ENCODE assay signal across 1 cellular context in the genomic region with DNA sequence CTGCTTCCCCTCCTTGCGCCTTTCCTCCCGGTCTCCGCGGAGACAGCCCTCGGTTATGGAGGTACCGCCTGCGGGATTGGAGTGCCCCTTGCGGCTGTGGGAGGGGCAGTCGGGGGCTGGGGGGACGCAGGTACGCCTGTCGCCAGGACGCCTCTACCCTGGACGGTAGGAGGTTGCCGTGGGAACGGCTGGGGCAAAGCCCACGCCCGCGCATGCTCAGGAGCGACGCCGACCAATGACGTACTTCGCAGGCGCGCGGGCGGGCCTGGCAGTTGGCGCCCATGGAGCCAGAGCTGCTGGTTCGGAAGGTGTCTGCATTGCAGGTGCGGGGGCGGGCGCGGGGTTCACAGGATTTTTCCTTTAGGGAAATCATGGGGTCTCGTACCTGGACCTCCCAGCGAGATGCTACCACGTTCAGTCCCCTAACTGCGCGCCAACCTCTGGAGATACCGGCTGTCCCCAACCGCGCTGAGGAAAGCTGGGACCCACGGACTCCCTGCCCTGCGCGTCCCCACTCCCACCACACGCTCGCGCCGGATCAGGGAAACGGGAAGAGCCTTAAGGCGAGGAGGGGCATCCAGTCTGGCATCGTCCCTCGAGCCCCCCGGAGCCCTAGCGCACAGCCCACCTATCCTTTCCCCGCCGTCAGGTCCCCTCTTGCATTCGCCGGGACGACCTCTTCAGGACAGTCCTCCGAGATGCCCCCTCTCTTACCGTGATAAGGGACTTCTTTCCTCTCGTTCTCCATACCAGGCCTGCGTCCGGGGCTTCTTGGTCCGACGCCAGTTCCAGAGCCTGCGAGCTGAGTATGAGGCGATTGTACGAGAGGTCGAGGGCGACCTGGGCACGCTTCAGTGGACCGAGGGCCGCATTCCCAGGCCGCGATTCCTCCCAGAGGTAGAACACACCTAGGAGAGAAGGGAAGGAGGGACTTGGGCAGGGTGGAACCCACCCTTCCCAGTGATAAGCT.
A peak's percentile ranks its signal among the peaks of the same experiment; 100 is the strongest.
TF ChIP-seq lines count a peak whose summit lies in the region.

A gene (plus strand): TSS at position 271 of the 970 bp plus-strand sequence. CDS start 11 bp downstream, at position 282.

TF ChIP-seq in HepG2, 621 proteins besides CTCF, POLR2A, EP300 and RAD21 (continued from another document and continues in another):
- TF ChIP-seq, protein P1, sequence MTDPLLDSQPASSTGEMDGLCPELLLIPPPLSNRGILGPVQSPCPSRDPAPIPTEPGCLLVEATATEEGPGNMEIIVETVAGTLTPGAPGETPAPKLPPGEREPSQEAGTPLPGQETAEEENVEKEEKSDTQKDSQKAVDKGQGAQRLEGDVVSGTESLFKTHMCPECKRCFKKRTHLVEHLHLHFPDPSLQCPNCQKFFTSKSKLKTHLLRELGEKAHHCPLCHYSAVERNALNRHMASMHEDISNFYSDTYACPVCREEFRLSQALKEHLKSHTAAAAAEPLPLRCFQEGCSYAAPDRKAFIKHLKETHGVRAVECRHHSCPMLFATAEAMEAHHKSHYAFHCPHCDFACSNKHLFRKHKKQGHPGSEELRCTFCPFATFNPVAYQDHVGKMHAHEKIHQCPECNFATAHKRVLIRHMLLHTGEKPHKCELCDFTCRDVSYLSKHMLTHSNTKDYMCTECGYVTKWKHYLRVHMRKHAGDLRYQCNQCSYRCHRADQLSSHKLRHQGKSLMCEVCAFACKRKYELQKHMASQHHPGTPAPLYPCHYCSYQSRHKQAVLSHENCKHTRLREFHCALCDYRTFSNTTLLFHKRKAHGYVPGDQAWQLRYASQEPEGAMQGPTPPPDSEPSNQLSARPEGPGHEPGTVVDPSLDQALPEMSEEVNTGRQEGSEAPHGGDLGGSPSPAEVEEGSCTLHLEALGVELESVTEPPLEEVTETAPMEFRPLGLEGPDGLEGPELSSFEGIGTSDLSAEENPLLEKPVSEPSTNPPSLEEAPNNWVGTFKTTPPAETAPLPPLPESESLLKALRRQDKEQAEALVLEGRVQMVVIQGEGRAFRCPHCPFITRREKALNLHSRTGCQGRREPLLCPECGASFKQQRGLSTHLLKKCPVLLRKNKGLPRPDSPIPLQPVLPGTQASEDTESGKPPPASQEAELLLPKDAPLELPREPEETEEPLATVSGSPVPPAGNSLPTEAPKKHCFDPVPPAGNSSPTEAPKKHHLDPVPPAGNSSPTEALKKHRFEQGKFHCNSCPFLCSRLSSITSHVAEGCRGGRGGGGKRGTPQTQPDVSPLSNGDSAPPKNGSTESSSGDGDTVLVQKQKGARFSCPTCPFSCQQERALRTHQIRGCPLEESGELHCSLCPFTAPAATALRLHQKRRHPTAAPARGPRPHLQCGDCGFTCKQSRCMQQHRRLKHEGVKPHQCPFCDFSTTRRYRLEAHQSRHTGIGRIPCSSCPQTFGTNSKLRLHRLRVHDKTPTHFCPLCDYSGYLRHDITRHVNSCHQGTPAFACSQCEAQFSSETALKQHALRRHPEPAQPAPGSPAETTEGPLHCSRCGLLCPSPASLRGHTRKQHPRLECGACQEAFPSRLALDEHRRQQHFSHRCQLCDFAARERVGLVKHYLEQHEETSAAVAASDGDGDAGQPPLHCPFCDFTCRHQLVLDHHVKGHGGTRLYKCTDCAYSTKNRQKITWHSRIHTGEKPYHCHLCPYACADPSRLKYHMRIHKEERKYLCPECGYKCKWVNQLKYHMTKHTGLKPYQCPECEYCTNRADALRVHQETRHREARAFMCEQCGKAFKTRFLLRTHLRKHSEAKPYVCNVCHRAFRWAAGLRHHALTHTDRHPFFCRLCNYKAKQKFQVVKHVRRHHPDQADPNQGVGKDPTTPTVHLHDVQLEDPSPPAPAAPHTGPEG (CRISPR knock-in tag; IDR thresholded peaks at IDR 0.05), result peak; percentile 71; the same call in 1 of the 2 replicates
- TF ChIP-seq NCOA1 (CRISPR knock-in tag; IDR thresholded peaks at IDR 0.05) (peak; percentile 85), SOX5 (CRISPR knock-in tag; IDR thresholded peaks at IDR 0.05; ENCODE audit: borderline replicate concordance) (no peak), ZNF850 (CRISPR knock-in tag; conservative IDR thresholded peaks at IDR 0.05) (0 out of 2 replicates have a peak, but pooled peaks have one; percentile 24), MZF1 (CRISPR knock-in tag; IDR thresholded peaks at IDR 0.05; ENCODE audit: borderline replicate concordance) (no peak), ZBTB7A (CRISPR knock-in tag; IDR thresholded peaks at IDR 0.05) (no peak), ZSCAN22 (CRISPR knock-in tag; IDR thresholded peaks at IDR 0.05) (no peak), TCF7L2 (IDR thresholded peaks at IDR 0.05; ENCODE audit: low read depth, low read length) (no peak), KLF15 (CRISPR knock-in tag; IDR thresholded peaks at IDR 0.05; ENCODE audit: borderline replicate concordance) (no peak), ZNF251 (CRISPR knock-in tag; IDR thresholded peaks at IDR 0.05) (no peak), FIP1L1 (IDR thresholded peaks at IDR 0.05; ENCODE audit: borderline replicate concordance, insufficient read depth, low read depth, low read length) (no peak), PHF8 (CRISPR knock-in tag; IDR thresholded peaks at IDR 0.05) (peak; percentile 70; the same call in 1 of the 2 replicates), ELF3 (CRISPR knock-in tag; IDR thresholded peaks at IDR 0.05) (no peak), GFI1 (CRISPR knock-in tag; IDR thresholded peaks at IDR 0.05; ENCODE audit: borderline replicate concordance) (no peak; the same call in 1 of the 2 replicates), LCORL (IDR thresholded peaks at IDR 0.05) (no peak), LCORL (CRISPR knock-in tag; IDR thresholded peaks at IDR 0.05) (peak; percentile 45; the same call in 1 of the 2 replicates), SP2 (CRISPR knock-in tag; IDR thresholded peaks at IDR 0.05) (no peak), ZKSCAN5 (CRISPR knock-in tag; IDR thresholded peaks at IDR 0.05) (no peak), ZNF124 (CRISPR knock-in tag; IDR thresholded peaks at IDR 0.05) (no peak)
- TF ChIP-seq, protein P2, sequence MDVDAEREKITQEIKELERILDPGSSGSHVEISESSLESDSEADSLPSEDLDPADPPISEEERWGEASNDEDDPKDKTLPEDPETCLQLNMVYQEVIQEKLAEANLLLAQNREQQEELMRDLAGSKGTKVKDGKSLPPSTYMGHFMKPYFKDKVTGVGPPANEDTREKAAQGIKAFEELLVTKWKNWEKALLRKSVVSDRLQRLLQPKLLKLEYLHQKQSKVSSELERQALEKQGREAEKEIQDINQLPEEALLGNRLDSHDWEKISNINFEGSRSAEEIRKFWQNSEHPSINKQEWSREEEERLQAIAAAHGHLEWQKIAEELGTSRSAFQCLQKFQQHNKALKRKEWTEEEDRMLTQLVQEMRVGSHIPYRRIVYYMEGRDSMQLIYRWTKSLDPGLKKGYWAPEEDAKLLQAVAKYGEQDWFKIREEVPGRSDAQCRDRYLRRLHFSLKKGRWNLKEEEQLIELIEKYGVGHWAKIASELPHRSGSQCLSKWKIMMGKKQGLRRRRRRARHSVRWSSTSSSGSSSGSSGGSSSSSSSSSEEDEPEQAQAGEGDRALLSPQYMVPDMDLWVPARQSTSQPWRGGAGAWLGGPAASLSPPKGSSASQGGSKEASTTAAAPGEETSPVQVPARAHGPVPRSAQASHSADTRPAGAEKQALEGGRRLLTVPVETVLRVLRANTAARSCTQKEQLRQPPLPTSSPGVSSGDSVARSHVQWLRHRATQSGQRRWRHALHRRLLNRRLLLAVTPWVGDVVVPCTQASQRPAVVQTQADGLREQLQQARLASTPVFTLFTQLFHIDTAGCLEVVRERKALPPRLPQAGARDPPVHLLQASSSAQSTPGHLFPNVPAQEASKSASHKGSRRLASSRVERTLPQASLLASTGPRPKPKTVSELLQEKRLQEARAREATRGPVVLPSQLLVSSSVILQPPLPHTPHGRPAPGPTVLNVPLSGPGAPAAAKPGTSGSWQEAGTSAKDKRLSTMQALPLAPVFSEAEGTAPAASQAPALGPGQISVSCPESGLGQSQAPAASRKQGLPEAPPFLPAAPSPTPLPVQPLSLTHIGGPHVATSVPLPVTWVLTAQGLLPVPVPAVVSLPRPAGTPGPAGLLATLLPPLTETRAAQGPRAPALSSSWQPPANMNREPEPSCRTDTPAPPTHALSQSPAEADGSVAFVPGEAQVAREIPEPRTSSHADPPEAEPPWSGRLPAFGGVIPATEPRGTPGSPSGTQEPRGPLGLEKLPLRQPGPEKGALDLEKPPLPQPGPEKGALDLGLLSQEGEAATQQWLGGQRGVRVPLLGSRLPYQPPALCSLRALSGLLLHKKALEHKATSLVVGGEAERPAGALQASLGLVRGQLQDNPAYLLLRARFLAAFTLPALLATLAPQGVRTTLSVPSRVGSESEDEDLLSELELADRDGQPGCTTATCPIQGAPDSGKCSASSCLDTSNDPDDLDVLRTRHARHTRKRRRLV (CRISPR knock-in tag; IDR thresholded peaks at IDR 0.05), result no peak
- TF ChIP-seq, protein P3, sequence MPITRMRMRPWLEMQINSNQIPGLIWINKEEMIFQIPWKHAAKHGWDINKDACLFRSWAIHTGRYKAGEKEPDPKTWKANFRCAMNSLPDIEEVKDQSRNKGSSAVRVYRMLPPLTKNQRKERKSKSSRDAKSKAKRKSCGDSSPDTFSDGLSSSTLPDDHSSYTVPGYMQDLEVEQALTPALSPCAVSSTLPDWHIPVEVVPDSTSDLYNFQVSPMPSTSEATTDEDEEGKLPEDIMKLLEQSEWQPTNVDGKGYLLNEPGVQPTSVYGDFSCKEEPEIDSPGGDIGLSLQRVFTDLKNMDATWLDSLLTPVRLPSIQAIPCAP (CRISPR knock-in tag; IDR thresholded peaks at IDR 0.05; ENCODE audit: low read depth), result no peak
- TF ChIP-seq, protein P4, sequence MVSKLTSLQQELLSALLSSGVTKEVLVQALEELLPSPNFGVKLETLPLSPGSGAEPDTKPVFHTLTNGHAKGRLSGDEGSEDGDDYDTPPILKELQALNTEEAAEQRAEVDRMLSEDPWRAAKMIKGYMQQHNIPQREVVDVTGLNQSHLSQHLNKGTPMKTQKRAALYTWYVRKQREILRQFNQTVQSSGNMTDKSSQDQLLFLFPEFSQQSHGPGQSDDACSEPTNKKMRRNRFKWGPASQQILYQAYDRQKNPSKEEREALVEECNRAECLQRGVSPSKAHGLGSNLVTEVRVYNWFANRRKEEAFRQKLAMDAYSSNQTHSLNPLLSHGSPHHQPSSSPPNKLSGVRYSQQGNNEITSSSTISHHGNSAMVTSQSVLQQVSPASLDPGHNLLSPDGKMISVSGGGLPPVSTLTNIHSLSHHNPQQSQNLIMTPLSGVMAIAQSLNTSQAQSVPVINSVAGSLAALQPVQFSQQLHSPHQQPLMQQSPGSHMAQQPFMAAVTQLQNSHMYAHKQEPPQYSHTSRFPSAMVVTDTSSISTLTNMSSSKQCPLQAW (CRISPR knock-in tag; IDR thresholded peaks at IDR 0.05), result peak; percentile 41
- TF ChIP-seq, protein P5, sequence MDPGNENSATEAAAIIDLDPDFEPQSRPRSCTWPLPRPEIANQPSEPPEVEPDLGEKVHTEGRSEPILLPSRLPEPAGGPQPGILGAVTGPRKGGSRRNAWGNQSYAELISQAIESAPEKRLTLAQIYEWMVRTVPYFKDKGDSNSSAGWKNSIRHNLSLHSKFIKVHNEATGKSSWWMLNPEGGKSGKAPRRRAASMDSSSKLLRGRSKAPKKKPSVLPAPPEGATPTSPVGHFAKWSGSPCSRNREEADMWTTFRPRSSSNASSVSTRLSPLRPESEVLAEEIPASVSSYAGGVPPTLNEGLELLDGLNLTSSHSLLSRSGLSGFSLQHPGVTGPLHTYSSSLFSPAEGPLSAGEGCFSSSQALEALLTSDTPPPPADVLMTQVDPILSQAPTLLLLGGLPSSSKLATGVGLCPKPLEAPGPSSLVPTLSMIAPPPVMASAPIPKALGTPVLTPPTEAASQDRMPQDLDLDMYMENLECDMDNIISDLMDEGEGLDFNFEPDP (CRISPR knock-in tag; conservative IDR thresholded peaks at IDR 0.05), result no peak
- TF ChIP-seq, protein P6, sequence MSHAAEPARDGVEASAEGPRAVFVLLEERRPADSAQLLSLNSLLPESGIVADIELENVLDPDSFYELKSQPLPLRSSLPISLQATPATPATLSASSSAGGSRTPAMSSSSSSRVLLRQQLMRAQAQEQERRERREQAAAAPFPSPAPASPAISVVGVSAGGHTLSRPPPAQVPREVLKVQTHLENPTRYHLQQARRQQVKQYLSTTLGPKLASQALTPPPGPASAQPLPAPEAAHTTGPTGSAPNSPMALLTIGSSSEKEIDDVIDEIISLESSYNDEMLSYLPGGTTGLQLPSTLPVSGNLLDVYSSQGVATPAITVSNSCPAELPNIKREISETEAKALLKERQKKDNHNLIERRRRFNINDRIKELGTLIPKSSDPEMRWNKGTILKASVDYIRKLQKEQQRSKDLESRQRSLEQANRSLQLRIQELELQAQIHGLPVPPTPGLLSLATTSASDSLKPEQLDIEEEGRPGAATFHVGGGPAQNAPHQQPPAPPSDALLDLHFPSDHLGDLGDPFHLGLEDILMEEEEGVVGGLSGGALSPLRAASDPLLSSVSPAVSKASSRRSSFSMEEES (CRISPR knock-in tag; IDR thresholded peaks at IDR 0.05), result 0 out of 2 replicates have a peak, but pooled peaks have one; percentile 31
- TF ChIP-seq, protein P7, sequence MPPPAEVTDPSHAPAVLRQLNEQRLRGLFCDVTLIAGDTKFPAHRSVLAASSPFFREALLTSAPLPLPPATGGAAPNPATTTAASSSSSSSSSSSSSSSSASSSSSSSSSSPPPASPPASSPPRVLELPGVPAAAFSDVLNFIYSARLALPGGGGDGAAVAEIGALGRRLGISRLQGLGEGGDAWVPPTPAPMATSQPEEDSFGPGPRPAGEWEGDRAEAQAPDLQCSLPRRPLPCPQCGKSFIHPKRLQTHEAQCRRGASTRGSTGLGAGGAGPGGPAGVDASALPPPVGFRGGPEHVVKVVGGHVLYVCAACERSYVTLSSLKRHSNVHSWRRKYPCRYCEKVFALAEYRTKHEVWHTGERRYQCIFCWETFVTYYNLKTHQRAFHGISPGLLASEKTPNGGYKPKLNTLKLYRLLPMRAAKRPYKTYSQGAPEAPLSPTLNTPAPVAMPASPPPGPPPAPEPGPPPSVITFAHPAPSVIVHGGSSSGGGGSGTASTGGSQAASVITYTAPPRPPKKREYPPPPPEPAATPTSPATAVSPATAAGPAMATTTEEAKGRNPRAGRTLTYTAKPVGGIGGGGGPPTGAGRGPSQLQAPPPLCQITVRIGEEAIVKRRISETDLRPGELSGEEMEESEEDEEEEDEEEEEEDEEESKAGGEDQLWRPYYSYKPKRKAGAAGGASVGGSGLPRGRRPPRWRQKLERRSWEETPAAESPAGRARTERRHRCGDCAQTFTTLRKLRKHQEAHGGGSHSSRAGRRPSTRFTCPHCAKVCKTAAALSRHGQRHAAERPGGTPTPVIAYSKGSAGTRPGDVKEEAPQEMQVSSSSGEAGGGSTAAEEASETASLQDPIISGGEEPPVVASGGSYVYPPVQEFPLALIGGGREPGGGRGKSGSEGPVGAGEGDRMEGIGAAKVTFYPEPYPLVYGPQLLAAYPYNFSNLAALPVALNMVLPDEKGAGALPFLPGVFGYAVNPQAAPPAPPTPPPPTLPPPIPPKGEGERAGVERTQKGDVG (CRISPR knock-in tag; IDR thresholded peaks at IDR 0.05; ENCODE audit: borderline replicate concordance), result no peak
- TF ChIP-seq, protein P8, sequence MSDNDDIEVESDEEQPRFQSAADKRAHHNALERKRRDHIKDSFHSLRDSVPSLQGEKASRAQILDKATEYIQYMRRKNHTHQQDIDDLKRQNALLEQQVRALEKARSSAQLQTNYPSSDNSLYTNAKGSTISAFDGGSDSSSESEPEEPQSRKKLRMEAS (IDR thresholded peaks at IDR 0.05), result peak; percentile 64; the same call in 1 of the 2 replicates
- TF ChIP-seq, protein P9, sequence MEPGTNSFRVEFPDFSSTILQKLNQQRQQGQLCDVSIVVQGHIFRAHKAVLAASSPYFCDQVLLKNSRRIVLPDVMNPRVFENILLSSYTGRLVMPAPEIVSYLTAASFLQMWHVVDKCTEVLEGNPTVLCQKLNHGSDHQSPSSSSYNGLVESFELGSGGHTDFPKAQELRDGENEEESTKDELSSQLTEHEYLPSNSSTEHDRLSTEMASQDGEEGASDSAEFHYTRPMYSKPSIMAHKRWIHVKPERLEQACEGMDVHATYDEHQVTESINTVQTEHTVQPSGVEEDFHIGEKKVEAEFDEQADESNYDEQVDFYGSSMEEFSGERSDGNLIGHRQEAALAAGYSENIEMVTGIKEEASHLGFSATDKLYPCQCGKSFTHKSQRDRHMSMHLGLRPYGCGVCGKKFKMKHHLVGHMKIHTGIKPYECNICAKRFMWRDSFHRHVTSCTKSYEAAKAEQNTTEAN (CRISPR knock-in tag; conservative IDR thresholded peaks at IDR 0.05), result no peak
